Comparison of ENCODE assay signal across 8 cellular contexts in the genomic region with DNA sequence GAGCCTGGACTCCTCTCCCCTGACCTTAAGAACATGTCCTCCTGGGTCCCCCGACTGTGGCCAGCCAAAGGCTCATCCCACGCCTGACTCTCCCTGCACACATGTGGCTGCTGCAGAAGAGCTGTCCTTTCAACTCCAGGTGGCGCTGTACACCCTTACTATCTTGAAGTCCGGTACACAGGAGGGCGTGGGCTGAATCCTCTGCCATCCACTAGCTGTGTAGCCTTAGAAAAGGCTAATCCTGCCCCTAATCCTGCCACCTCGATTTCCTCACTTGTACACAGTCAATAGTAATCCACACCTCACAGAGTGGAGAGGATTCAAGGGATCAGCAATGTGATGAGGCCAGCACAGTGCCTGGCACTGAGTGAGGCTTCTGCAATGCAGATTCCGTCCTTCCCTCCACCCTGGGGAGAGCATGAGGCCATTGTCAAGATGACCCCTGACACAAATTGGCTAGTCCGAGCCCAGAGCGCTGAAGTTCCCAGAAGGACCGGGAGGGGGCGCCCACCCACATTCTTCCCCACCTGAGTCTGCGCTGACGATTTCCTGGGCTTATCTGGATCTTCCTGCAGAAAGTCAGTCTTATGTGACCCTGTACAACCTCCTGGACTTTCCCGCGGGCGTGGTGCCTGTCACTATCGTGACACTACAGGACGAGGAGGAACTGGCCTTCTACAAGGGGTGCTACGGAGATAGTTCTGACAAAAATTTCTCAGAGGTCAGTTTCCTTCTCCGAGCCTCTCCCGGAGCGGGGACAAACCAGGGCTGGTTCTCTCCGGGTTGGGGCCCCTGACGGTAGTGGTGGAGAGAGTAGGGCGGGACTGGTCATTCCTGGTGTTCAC.
DNase-seq lines count a peak whose midpoint lies in the region; ATAC-seq lines count a peak whose summit lies in the region.

No MANE protein-coding gene starts in this region.

- DNase-seq in SIG-M5 treated with dmso at 0.1 percent for 504 hours (lab: John Stamatoyannopoulos, UW; ENCODE audit: unreplicated experiment) (peak; percentile 75), SIG-M5 (lab: John Stamatoyannopoulos, UW) (no peak), NCI-H510A treated with DMSO at 0.1 percent for 48 hours (lab: John Stamatoyannopoulos, UW) (peak; percentile 20), ecto neural progenitor cell (ENCODE audit: low spot score) (peak; percentile 96), medulla oblongata (ENCODE audit: extremely low spot score) (peak; percentile 67)
- peak; percentile 81 to 86 for DNase-seq in activated CD4-positive, alpha-beta T cell treated with anti-CD3 and anti-CD28 coated beads, Interleukin-2, amount 50 U/mL, for 48 hours
- DNase-seq in stimulated activated CD8-positive, alpha-beta memory T cell treated with anti-CD3 and anti-CD28 coated beads, Interleukin-12 subunit alpha, Interleukin-12 subunit beta, amount 100 ng/mL, for 1 hour (ENCODE audit: low read depth): peak; percentile 44

- peak; percentile 58 for ATAC-seq in HG03097 (IDR thresholded peaks at IDR 0.05; ENCODE audit: low FRiP score, unreplicated experiment)
